Comparison of ENCODE assay signal across 1 cellular context in genomic region chr15:74233864-74234597, GRCh38.
TF ChIP-seq lines count a peak whose summit lies in the region.

No MANE protein-coding gene starts in this region.

TF ChIP-seq in IMR-90, 13 proteins besides CTCF, POLR2A, EP300 and RAD21:
- TF ChIP-seq MAZ (IDR thresholded peaks at IDR 0.05; ENCODE audit: borderline replicate concordance, low read depth, low read length): no peak
- no peak for TF ChIP-seq SMC3 (IDR thresholded peaks at IDR 0.05; ENCODE audit: low read depth, low read length)
- no peak for TF ChIP-seq RFX5 (IDR thresholded peaks at IDR 0.05; ENCODE audit: low read depth, low read length)
- TF ChIP-seq MAFK (IDR thresholded peaks at IDR 0.05; ENCODE audit: low read depth, low read length): no peak
- no peak for TF ChIP-seq CHD1 (IDR thresholded peaks at IDR 0.05; ENCODE audit: low read depth, low read length)
- no peak for TF ChIP-seq CEBPB (IDR thresholded peaks at IDR 0.05; ENCODE audit: low read depth, low read length)
- TF ChIP-seq RCOR1 (IDR thresholded peaks at IDR 0.05; ENCODE audit: insufficient replicate concordance, low read length): no peak
- no peak for TF ChIP-seq USF2 (IDR thresholded peaks at IDR 0.05; ENCODE audit: low read depth, low read length)
- TF ChIP-seq NFE2L2 (IDR thresholded peaks at IDR 0.05; ENCODE audit: low read depth, low read length): no peak
- no peak for TF ChIP-seq FOS (IDR thresholded peaks at IDR 0.05; ENCODE audit: low read depth, low read length)
TF ChIP-seq in IMR-90: peak in this region for 0.
